Comparison of ENCODE assay signal across 9 cellular contexts in the genomic region with DNA sequence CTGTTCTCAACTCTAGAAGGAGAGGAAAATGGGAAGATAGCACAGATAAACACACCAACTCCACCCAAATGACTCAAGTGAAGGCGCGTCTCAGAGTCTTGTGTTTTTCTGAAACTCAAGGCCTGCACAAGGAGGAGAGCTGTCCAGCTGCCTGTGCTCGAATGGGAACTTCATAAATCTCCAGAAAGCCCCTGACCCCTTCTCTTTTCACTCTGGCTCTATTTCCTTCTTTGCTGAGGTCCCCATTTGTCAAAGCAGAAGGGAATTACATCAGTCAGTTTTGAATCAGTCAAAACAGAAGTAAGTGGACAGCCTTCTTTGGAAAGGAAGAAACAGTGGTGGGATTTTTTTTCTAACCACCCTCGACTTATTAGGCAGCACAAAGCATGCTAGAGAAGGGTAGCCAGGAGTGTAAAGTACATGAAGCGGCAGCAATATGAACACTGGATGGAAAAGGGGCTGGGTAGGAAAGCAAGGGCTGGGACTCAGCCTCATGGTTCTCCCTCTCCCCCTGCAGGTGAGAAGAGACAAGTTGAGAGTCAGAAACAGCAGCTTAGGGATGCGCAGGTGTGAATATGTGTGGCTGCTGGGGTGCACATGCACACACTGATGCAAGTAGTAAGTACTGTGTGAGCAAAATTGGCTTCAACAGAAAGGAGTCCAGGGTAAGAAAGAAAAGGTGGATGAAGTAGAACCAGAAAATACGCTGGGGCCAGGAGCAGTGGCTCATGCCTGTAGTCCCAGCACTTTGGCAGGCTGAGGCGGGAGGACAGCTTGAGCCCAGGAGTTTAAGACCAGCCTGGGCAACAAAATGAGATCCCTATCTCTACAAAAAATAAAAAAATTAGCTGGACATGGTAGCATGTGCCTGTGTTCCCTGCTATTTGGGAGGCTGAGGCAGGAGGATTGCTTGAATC. TPM values are rescaled to one million over a fixed set of nuclear protein-coding genes. Genes with fewer than 3 reads are reported as not detected.
DNase-seq lines count a peak whose midpoint lies in the region; ATAC-seq, FAIRE-seq and TF ChIP-seq lines count a peak whose summit lies in the region.
"Had no signal": no experiment of that assay in that cellular context is flagged by ENCODE, and none has a peak within 500 bp of the region (broad histone marks: within the 10 kb centered on the region; RNA-seq: fewer than 3 reads in every experiment).

No MANE protein-coding gene starts in this region.

- H3K27me3 Mint-ChIP-seq in osteocyte (ENCODE audit: unreplicated experiment): peaks cover 27% of the 10 kb centered on the region

- no peak overlapping the region for H3K27ac Mint-ChIP-seq in osteocyte (ENCODE audit: unreplicated experiment)

- ATAC-seq in GM21526 (IDR thresholded peaks at IDR 0.05; ENCODE audit: low FRiP score, unreplicated experiment): no peak

- H3K27ac ChIP-seq in Peyer's patch: no peak overlapping the region

- TF ChIP-seq POLR2A in Peyer's patch (IDR thresholded peaks at IDR 0.05): no peak

- H3K36me3 ChIP-seq in BE2C (no peaks in the 10 kb centered on the region), Peyer's patch (no peaks in the 10 kb centered on the region)

- peak; percentile 55 for FAIRE-seq in GM19239 (lab: Jason Lieb, UNC)
- FAIRE-seq: endometrium had no signal

- no peaks in the 10 kb centered on the region for H3K9me3 Mint-ChIP-seq in osteocyte (ENCODE audit: unreplicated experiment)

- TF ChIP-seq CTCF in BE2C (IDR thresholded peaks at IDR 0.05; ENCODE audit: low read depth, low read length) (peak; percentile 67), cardiac fibroblast (IDR thresholded peaks at IDR 0.05; ENCODE audit: low read depth, low read length) (peak; percentile 27), osteocyte (IDR thresholded peaks at IDR 0.05) (peak; percentile 51), Peyer's patch (IDR thresholded peaks at IDR 0.05) (peak in 3 of 6 experiments; percentile 42 to 46 (median 44))

- no peaks in the 10 kb centered on the region for H3K4me1 ChIP-seq in BE2C
- no peaks in the 10 kb centered on the region for H3K4me1 ChIP-seq in Peyer's patch

- H3K9me3 ChIP-seq in BE2C (no peaks in the 10 kb centered on the region), Peyer's patch (no peaks in the 10 kb centered on the region)

- H3K27me3 ChIP-seq in BE2C (no peaks in the 10 kb centered on the region), Peyer's patch (no peaks in the 10 kb centered on the region)

- DNase-seq in BE2C (peak; percentile 38), GM19239 (ENCODE audit: insufficient read length, low spot score) (no peak), NCI-H2107 (lab: John Stamatoyannopoulos, UW) (peak; percentile 76), cardiac fibroblast (ENCODE audit: low read depth in 2 of 2) (peak; percentile 9 to 48), osteocyte (ENCODE audit: extremely low spot score, unreplicated experiment) (no peak), Peyer's patch (no peak), AML-193 (lab: John Stamatoyannopoulos, UW) (no peak)

- H3K4me1 Mint-ChIP-seq in osteocyte (ENCODE audit: unreplicated experiment): no peaks in the 10 kb centered on the region

- no peaks in the 10 kb centered on the region for H3K36me3 Mint-ChIP-seq in osteocyte (ENCODE audit: unreplicated experiment)

- H3K4me3 ChIP-seq in BE2C (ENCODE audit: low read depth, low read length): no peak overlapping the region
- H3K4me3 ChIP-seq in cardiac fibroblast (replicated peaks in 1 of 2; ENCODE audit: low read depth in 2 of 2, low read length in 2 of 2): no peak overlapping the region
- no peak overlapping the region for H3K4me3 ChIP-seq in Peyer's patch

- no peak overlapping the region for H3K4me3 Mint-ChIP-seq in osteocyte (ENCODE audit: unreplicated experiment)

RNA-seq across cellular contexts. Expression of gene MAGEF1, which starts 36.6 kb away (rescaled TPM):
- polyA plus RNA-seq in BE2C (2012; ENCODE audit: insufficient read depth, insufficient read length, low read depth): 190 TPM
- total RNA-seq in osteocyte (47.5 and 48.6 TPM in 2 replicates), Peyer's patch (10 to 100 TPM in 3 of 4 donors, 1 to 10 TPM in 1; 5.4 to 12.4 (median 11.7) TPM)

Comparison
In these comparisons a context has a peak if more than half of its experiments do, and no peak if none do; other contexts are left out.
1. DNase-seq: peak in BE2C (single experiment), NCI-H2107 (single experiment) and cardiac fibroblast (2 of 2); none in GM19239 (single experiment), osteocyte (single experiment), Peyer's patch (0 of 3) and AML-193 (0 of 2).